In the genomic region with DNA sequence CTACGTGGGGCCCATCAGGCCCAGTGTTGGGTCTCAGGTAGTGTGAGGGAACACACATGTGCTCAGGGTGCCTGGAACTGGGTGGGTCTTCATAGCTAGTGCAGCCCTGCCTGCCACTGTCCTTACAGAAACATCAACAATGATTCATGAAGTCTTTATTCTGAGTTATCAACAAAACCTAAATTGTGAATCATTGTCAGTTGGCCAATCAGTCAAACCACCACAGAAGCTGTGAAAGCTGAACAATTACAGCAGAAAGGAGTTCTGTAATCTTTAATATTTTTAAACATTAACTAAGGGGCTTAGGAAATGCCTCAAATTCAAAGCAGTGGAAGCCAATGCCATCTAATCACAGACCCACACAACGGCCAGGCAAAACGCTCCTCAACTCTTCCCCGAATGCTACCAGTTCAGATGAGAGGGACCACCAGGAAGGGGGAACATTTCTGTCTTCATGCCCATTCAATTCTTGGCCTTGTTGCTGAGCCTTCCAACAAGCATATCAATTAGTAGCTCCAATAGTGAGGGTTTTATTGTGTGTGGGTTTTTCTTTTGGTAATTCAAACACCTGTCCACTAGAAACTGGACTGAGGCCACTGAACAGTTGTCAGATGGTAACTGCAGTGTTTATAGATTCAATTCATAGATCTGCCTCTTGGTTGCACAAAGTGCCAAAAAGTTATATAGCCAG, we compare ENCODE assay signal across 26 cellular contexts.
"Had no signal": no experiment of that assay in that cellular context is flagged by ENCODE, and none has a peak within 500 bp of the region (broad histone marks: within the 10 kb centered on the region; RNA-seq: fewer than 3 reads in every experiment).

No MANE protein-coding gene starts in this region.

- H3K27me3 ChIP-seq: esophagus squamous epithelium, gastrocnemius medialis, transverse colon, uterus had no signal

- H3K36me3 Mint-ChIP-seq: activated naive CD8-positive, alpha-beta T cell treated with anti-CD3 and anti-CD28 coated beads for 36 hours; naive thymus-derived CD4-positive, alpha-beta T cell; stimulated activated naive B cell treated with anti-CD40 and anti-IgM and Interleukin-4, amounts not matched to agents 10 μg/mL and 1 μg/mL and 100 μg/mL, for 72 hours had no signal

- DNase-seq: activated CD4-positive, alpha-beta T cell treated with anti-CD3 and anti-CD28 coated beads for 1 hour; activated CD4-positive, alpha-beta T cell treated with anti-CD3 and anti-CD28 coated beads, Interleukin-2, amount 50 U/mL, for 1 hour; activated naive CD4-positive, alpha-beta T cell treated with Interleukin-2 at 50 U/mL for 16 hours; activated naive CD8-positive, alpha-beta T cell treated with anti-CD3 and anti-CD28 coated beads for 36 hours; activated T-cell treated with anti-CD3 and anti-CD28 coated beads, Interleukin-2, amount 50 U/mL, for 24 hours; amniotic stem cell; cerebellar nuclear complex; esophagus squamous epithelium; gastrocnemius medialis; head of caudate nucleus; islet precursor cell; lower lobe of right lung; naive thymus-derived CD4-positive, alpha-beta T cell; occipital lobe; posterior cingulate gyrus; stimulated activated CD4-positive, alpha-beta T cell treated with anti-CD3 and anti-CD28 coated beads, Interleukin-2, amount 100 ng/mL, for 48 hours; stimulated activated CD8-positive, alpha-beta memory T cell treated with anti-CD3 and anti-CD28 coated beads, Interleukin-4, amount 100 ng/mL, for 48 hours; stimulated activated naive B cell treated with anti-CD40 and anti-IgM and Interleukin-4, amounts not matched to agents 10 μg/mL and 1 μg/mL and 100 μg/mL, for 72 hours; transverse colon; uterus had no signal

- H3K4me1 Mint-ChIP-seq: activated naive CD8-positive, alpha-beta T cell treated with anti-CD3 and anti-CD28 coated beads for 36 hours; naive thymus-derived CD4-positive, alpha-beta T cell; neural crest cell; stimulated activated naive B cell treated with anti-CD40 and anti-IgM and Interleukin-4, amounts not matched to agents 10 μg/mL and 1 μg/mL and 100 μg/mL, for 72 hours had no signal

- H3K9me3 Mint-ChIP-seq: activated naive CD8-positive, alpha-beta T cell treated with anti-CD3 and anti-CD28 coated beads for 36 hours; activated T-cell treated with anti-CD3 and anti-CD28 coated beads, Interleukin-2, amount 50 U/mL, for 24 hours; activated T-helper 2 cell treated with anti-CD3 and anti-CD28 coated beads, Interferon-gamma antibody, Interleukin-2, Interleukin-4, amounts not matched to agents 10 μg/mL and 5 μg/mL and 100 μg/mL, durations not matched to agents 14 hours and 24 hours and 36 hours; naive thymus-derived CD4-positive, alpha-beta T cell; neural crest cell; stimulated activated naive B cell treated with anti-CD40 and anti-IgM and Interleukin-4, amounts not matched to agents 10 μg/mL and 1 μg/mL and 100 μg/mL, for 72 hours had no signal

- H3K36me3 ChIP-seq: esophagus squamous epithelium, gastrocnemius medialis, lower lobe of right lung, transverse colon, uterus had no signal

- H3K4me3 Mint-ChIP-seq: activated naive CD8-positive, alpha-beta T cell treated with anti-CD3 and anti-CD28 coated beads for 36 hours; activated T-cell treated with anti-CD3 and anti-CD28 coated beads, Interleukin-2, amount 50 U/mL, for 24 hours; naive thymus-derived CD4-positive, alpha-beta T cell; neural crest cell; stimulated activated naive B cell treated with anti-CD40 and anti-IgM and Interleukin-4, amounts not matched to agents 10 μg/mL and 1 μg/mL and 100 μg/mL, for 72 hours had no signal

- H3K27me3 Mint-ChIP-seq: activated naive CD8-positive, alpha-beta T cell treated with anti-CD3 and anti-CD28 coated beads for 36 hours; activated T-cell treated with anti-CD3 and anti-CD28 coated beads, Interleukin-2, amount 50 U/mL, for 24 hours; naive thymus-derived CD4-positive, alpha-beta T cell; stimulated activated naive B cell treated with anti-CD40 and anti-IgM and Interleukin-4, amounts not matched to agents 10 μg/mL and 1 μg/mL and 100 μg/mL, for 72 hours had no signal

- H3K9me3 ChIP-seq: esophagus squamous epithelium, gastrocnemius medialis, lower lobe of right lung, transverse colon, uterus had no signal

- ATAC-seq: gastrocnemius medialis; left lobe of liver; lower lobe of right lung; naive thymus-derived CD4-positive, alpha-beta T cell; sciatic nerve; stimulated activated naive B cell treated with anti-CD40 and anti-IgM and Interleukin-4, amounts not matched to agents 10 μg/mL and 1 μg/mL and 100 μg/mL, for 72 hours had no signal

- H3K4me3 ChIP-seq: coronary artery, esophagus squamous epithelium, gastrocnemius medialis, lower lobe of right lung, smooth muscle cell, transverse colon, uterus had no signal

- H3K27ac Mint-ChIP-seq: activated naive CD8-positive, alpha-beta T cell treated with anti-CD3 and anti-CD28 coated beads for 36 hours; activated T-cell treated with anti-CD3 and anti-CD28 coated beads, Interleukin-2, amount 50 U/mL, for 24 hours; activated T-helper 2 cell treated with anti-CD3 and anti-CD28 coated beads, Interferon-gamma antibody, Interleukin-2, Interleukin-4, amounts not matched to agents 10 μg/mL and 5 μg/mL and 100 μg/mL, durations not matched to agents 14 hours and 24 hours and 36 hours; naive thymus-derived CD4-positive, alpha-beta T cell; stimulated activated naive B cell treated with anti-CD40 and anti-IgM and Interleukin-4, amounts not matched to agents 10 μg/mL and 1 μg/mL and 100 μg/mL, for 72 hours had no signal

- H3K4me1 ChIP-seq: esophagus squamous epithelium, gastrocnemius medialis, lower lobe of right lung, transverse colon, uterus had no signal
